In genomic region chr10:24957624-24958435, GRCh38 we compare ENCODE assay signal across 1 cellular context.
TF ChIP-seq lines count a peak whose summit lies in the region.

No MANE protein-coding gene starts in this region.

TF ChIP-seq in IMR-90, 13 proteins besides CTCF, POLR2A, EP300 and RAD21 (continued from another document):
- no peak for TF ChIP-seq RCOR1 (IDR thresholded peaks at IDR 0.05; ENCODE audit: insufficient replicate concordance, low read length)
